ENCODE assay signal across 13 cellular contexts in the genomic region with DNA sequence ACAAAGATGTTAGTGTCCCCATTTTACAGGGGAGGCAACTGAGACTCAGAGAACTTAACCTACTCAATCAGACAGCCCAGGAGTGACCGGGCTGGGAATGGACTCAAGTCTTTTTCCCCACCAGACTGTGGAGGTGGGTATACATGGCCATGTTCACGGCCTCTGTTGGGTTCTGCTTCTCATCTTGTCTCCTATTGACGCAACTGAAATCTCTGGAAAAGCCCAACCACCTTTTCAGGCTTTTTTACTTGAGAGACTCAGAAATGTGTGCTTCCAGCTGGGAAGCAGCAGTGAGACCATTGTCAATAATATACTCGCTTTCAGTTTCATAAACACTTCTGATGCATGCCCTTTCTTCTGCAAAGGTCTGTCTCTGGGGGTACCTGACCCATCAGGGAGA.
DNase-seq lines count a peak whose midpoint lies in the region; TF ChIP-seq lines count a peak whose summit lies in the region.
"Had no signal": no experiment of that assay in that cellular context is flagged by ENCODE, and none has a peak within 500 bp of the region (broad histone marks: within the 10 kb centered on the region; RNA-seq: fewer than 3 reads in every experiment).

No MANE protein-coding gene starts in this region.

- H3K4me3 ChIP-seq in colonic mucosa: no peak overlapping the region
- no peak overlapping the region for H3K4me3 ChIP-seq in tibial nerve
- no peak overlapping the region for H3K4me3 ChIP-seq in prostate gland

- DNase-seq in NCI-H146 (lab: John Stamatoyannopoulos, UW) (peak; percentile 33), NCI-H146 treated with DMSO at 0.1 percent for 48 hours (lab: John Stamatoyannopoulos, UW; ENCODE audit: unreplicated experiment) (no peak), colonic mucosa (no peak), left kidney (ENCODE audit: low read depth, low spot score) (peak; percentile 62), tibial nerve (ENCODE audit: low spot score in 2 of 2) (peak in 1 of 2 donors; percentile 8), prostate gland (ENCODE audit: low spot score) (no peak)
- DNase-seq in activated effector memory CD4-positive, alpha-beta T cell treated with Interleukin-2 at 50 U/mL for 16 hours: no peak
- no peak for DNase-seq in activated CD8-positive, alpha-beta memory T cell treated with anti-CD3 and anti-CD28 coated beads for 24 hours
- DNase-seq: activated CD8-positive, alpha-beta T cell treated with anti-CD3 and anti-CD28 coated beads for 36 hours; DND-41; naive B cell; NCI-H1417; T-helper 17 cell had no signal

- H3K9me3 ChIP-seq in colonic mucosa: no peaks in the 10 kb centered on the region
- H3K9me3 ChIP-seq in tibial nerve: no peaks in the 10 kb centered on the region
- no peaks in the 10 kb centered on the region for H3K9me3 ChIP-seq in prostate gland

- H3K9ac ChIP-seq in colonic mucosa (ENCODE audit: low read depth in 2 of 2, low read length in 2 of 2): no peak overlapping the region

- 40 to 55% methylated on average over 4 of the region's 4 CpGs for WGBS in tibial nerve, 2 donors
- whole genome bisulfite sequencing in prostate gland: 68% methylated on average over 4 of the region's 4 CpGs

- TF ChIP-seq EP300 in tibial nerve (IDR thresholded peaks at IDR 0.05): no peak

- TF ChIP-seq POLR2A in tibial nerve (IDR thresholded peaks at IDR 0.05) (no peak), prostate gland (IDR thresholded peaks at IDR 0.05) (no peak)

- intact Hi-C loops in colonic mucosa (cut with DNase I): no loop called here
- intact Hi-C loops in prostate gland (cut with DNase I): no loop called here

- H3K27me3 ChIP-seq in colonic mucosa: no peaks in the 10 kb centered on the region
- H3K27me3 ChIP-seq in tibial nerve: no peaks in the 10 kb centered on the region
- H3K27me3 ChIP-seq in prostate gland (replicated peaks; ENCODE audit: insufficient read depth): no peaks in the 10 kb centered on the region

- no peaks in the 10 kb centered on the region for H3K4me1 ChIP-seq in colonic mucosa
- H3K4me1 ChIP-seq in tibial nerve: peaks cover 0 to 21% (median 0%) of the 10 kb centered on the region in 4 donors
- no peaks in the 10 kb centered on the region for H3K4me1 ChIP-seq in prostate gland (replicated peaks)

- H3K27ac ChIP-seq in colonic mucosa (peak overlapping the region; percentile 23), tibial nerve (peak overlapping the region in 3 of 4 donors; percentile 31 to 77 (median 71)), prostate gland (no peak overlapping the region)

- TF ChIP-seq CTCF in colonic mucosa (IDR thresholded peaks at IDR 0.05) (no peak), tibial nerve (IDR thresholded peaks at IDR 0.05) (no peak), prostate gland (IDR thresholded peaks at IDR 0.05) (no peak)

- no peaks in the 10 kb centered on the region for H3K36me3 ChIP-seq in colonic mucosa
- H3K36me3 ChIP-seq in tibial nerve: no peaks in the 10 kb centered on the region
- no peaks in the 10 kb centered on the region for H3K36me3 ChIP-seq in prostate gland

Comparison
In these comparisons a context has a peak if more than half of its experiments do, and no peak if none do; other contexts are left out.
1. DNase-seq: peak in NCI-H146 (single experiment) and left kidney (single experiment); none in NCI-H146 treated with DMSO at 0.1 percent for 48 hours (single experiment), colonic mucosa (single experiment), activated effector memory CD4-positive, alpha-beta T cell treated with Interleukin-2 at 50 U/mL for 16 hours (single experiment), activated CD8-positive, alpha-beta memory T cell treated with anti-CD3 and anti-CD28 coated beads for 24 hours (single experiment) and prostate gland (single experiment).
2. H3K27ac ChIP-seq: peak in colonic mucosa (single experiment) and tibial nerve (3 of 4); none in prostate gland (0 of 2).